Comparison of ENCODE assay signal across 12 cellular contexts in the genomic region with DNA sequence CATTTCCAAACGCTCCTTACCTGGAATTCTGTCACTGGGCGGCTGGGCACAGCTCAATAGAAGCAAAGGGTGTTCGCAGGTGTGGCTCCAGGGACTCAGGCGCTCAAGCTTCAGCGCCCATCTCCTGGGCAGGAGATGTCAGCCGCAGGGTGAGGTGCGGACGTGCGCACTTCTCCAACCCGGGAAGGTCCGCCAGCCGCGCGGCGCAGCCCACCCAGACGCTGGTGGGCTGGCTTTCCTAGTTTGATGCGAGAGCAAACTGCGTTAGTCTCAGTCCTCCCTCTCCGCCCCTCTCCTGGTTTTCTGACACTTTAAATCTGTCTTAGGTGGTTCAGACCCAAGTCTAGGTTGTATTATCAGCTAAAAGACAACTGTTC. TPM values are rescaled to one million over a fixed set of nuclear protein-coding genes. Genes with fewer than 3 reads are reported as not detected.
DNase-seq lines count a peak whose midpoint lies in the region; ATAC-seq and TF ChIP-seq lines count a peak whose summit lies in the region.
"Had no signal": no experiment of that assay in that cellular context is flagged by ENCODE, and none has a peak within 500 bp of the region (broad histone marks: within the 10 kb centered on the region; RNA-seq: fewer than 3 reads in every experiment).

No MANE protein-coding gene starts in this region.

- H3K9me3 Mint-ChIP-seq in activated CD8-positive, alpha-beta T cell treated with anti-CD3 and anti-CD28 coated beads for 36 hours, result no peaks in the 10 kb centered on the region

- TF ChIP-seq CTCF in astrocyte of the spinal cord (IDR thresholded peaks at IDR 0.05; ENCODE audit: low read depth, low read length) (no peak), lower lobe of right lung (IDR thresholded peaks at IDR 0.05) (no peak), suprapubic skin (IDR thresholded peaks at IDR 0.05) (no peak)
- no peak for TF ChIP-seq CTCF in activated CD8-positive, alpha-beta T cell treated with anti-CD3 and anti-CD28 coated beads for 36 hours (IDR thresholded peaks at IDR 0.05)

- H3K4me3 Mint-ChIP-seq in activated CD8-positive, alpha-beta T cell treated with anti-CD3 and anti-CD28 coated beads for 36 hours, result no peak overlapping the region

- peaks cover 31% of the 10 kb centered on the region for H3K27me3 Mint-ChIP-seq in activated CD8-positive, alpha-beta T cell treated with anti-CD3 and anti-CD28 coated beads for 36 hours

- CTCF ChIA-PET in activated CD8-positive, alpha-beta T cell treated with anti-CD3 and anti-CD28 coated beads for 36 hours (lab: Charles Lee), result no interaction called here

- peak; percentile 13 for DNase-seq in NCI-H146 (lab: John Stamatoyannopoulos, UW)
- no peak for DNase-seq in NCI-H146 treated with DMSO at 0.1 percent for 48 hours (lab: John Stamatoyannopoulos, UW; ENCODE audit: unreplicated experiment)
- DNase-seq in astrocyte of the spinal cord (ENCODE audit: low read depth, low spot score), result peak; percentile 9
- DNase-seq in lower lobe of right lung, result peak; percentile 35
- DNase-seq in suprapubic skin (ENCODE audit: low spot score in 2 of 2), result no peak
- DNase-seq in ACHN, result no peak
- DNase-seq in activated CD8-positive, alpha-beta T cell treated with anti-CD3 and anti-CD28 coated beads for 36 hours, result no peak
- DNase-seq: mammary epithelial cell, NCI-H1105, NCI-H526 treated with DMSO at 0.1 percent for 48 hours had no signal

- no peak for TF ChIP-seq POLR2A in suprapubic skin (IDR thresholded peaks at IDR 0.05)

- H3K36me3 Mint-ChIP-seq in activated CD8-positive, alpha-beta T cell treated with anti-CD3 and anti-CD28 coated beads for 36 hours (ENCODE audit: low read depth), result no peaks in the 10 kb centered on the region

- intact Hi-C loops in lower lobe of right lung (cut with DNase I), result no loop called here
- intact Hi-C loops in activated CD8-positive, alpha-beta T cell treated with anti-CD3 and anti-CD28 coated beads for 36 hours (cut with micrococcal nuclease), result no loop called here

- TF ChIP-seq EP300 in suprapubic skin (IDR thresholded peaks at IDR 0.05), result no peak

- H3K4me3 ChIP-seq in astrocyte of the spinal cord (ENCODE audit: low read depth, low read length), result no peak overlapping the region
- peak overlapping the region; percentile 37 for H3K4me3 ChIP-seq in lower lobe of right lung
- H3K4me3 ChIP-seq in suprapubic skin, result peak overlapping the region; percentile 40

- H3K27ac ChIP-seq in lower lobe of right lung (no peak overlapping the region), suprapubic skin (no peak overlapping the region)

- ATAC-seq in lower lobe of right lung (peak in 1 of 2 donors; percentile 14), HG02610 (IDR thresholded peaks at IDR 0.05; ENCODE audit: unreplicated experiment) (no peak)
- ATAC-seq in activated CD8-positive, alpha-beta T cell treated with anti-CD3 and anti-CD28 coated beads for 36 hours, result no peak

- no peaks in the 10 kb centered on the region for H3K4me1 Mint-ChIP-seq in activated CD8-positive, alpha-beta T cell treated with anti-CD3 and anti-CD28 coated beads for 36 hours (ENCODE audit: low read depth)

- H3K36me3 ChIP-seq in lower lobe of right lung (no peaks in the 10 kb centered on the region), suprapubic skin (no peaks in the 10 kb centered on the region)

- no peak overlapping the region for H3K27ac Mint-ChIP-seq in activated CD8-positive, alpha-beta T cell treated with anti-CD3 and anti-CD28 coated beads for 36 hours

- no peaks in the 10 kb centered on the region for H3K9me3 ChIP-seq in lower lobe of right lung
- H3K9me3 ChIP-seq in suprapubic skin, result no peaks in the 10 kb centered on the region

- H3K4me1 ChIP-seq in lower lobe of right lung (peaks cover 14% of the 10 kb centered on the region), suprapubic skin (peaks cover 15% of the 10 kb centered on the region)

- 3% methylated on average over 9 of the region's 19 CpGs for WGBS in suprapubic skin

- H3K27me3 ChIP-seq in lower lobe of right lung (ENCODE audit: low read depth) (peaks cover 35% of the 10 kb centered on the region), suprapubic skin (peaks cover 37% of the 10 kb centered on the region)

- in situ Hi-C loops in astrocyte of the spinal cord (cut with HindIII; ENCODE audit: low sequenced_read_pairs), result no loop called here
- in situ Hi-C loops in ACHN (cut with HindIII; ENCODE audit: low pct_ligation_motif_present, low pct_unique_long_range_greater_than_20kb, low sequenced_read_pairs), result loop anchor here (25.0 kb wide), 1 partner anchor 337 kb away; the partner anchor contains the start of genes HEPACAM2 and VPS50

- POLR2A ChIA-PET in activated CD8-positive, alpha-beta T cell treated with anti-CD3 and anti-CD28 coated beads for 36 hours (lab: Charles Lee), result interaction anchor here (0.5 kb wide), 1 partner anchor 526 kb away, joined by 3 read pairs; no protein-coding TSS in a partner anchor

RNA-seq across cellular contexts. Expression of gene CALCR, which starts 0.3 kb away (rescaled TPM):
- total RNA-seq in lower lobe of right lung (0.24 TPM), suprapubic skin (not detected)
- not detected for total RNA-seq in activated CD8-positive, alpha-beta T cell treated with anti-CD3 and anti-CD28 coated beads for 36 hours
- total RNA-seq: mammary epithelial cell, pulmonary artery endothelial cell had no signal

Comparison
In these comparisons a context has a peak if more than half of its experiments do, and no peak if none do; other contexts are left out.
1. DNase-seq: peak in NCI-H146 (single experiment), astrocyte of the spinal cord (single experiment) and lower lobe of right lung (single experiment); none in NCI-H146 treated with DMSO at 0.1 percent for 48 hours (single experiment), suprapubic skin (0 of 2), ACHN (single experiment) and activated CD8-positive, alpha-beta T cell treated with anti-CD3 and anti-CD28 coated beads for 36 hours (single experiment).